Comparison of ENCODE assay signal across 15 cellular contexts in genomic region chr4:38968668-38969067, GRCh38.
DNase-seq lines count a peak whose midpoint lies in the region.
"Had no signal": no experiment of that assay in that cellular context is flagged by ENCODE, and none has a peak within 500 bp of the region (broad histone marks: within the 10 kb centered on the region; RNA-seq: fewer than 3 reads in every experiment).

No MANE protein-coding gene starts in this region.

- peaks cover 25% of the 10 kb centered on the region for H3K4me1 Mint-ChIP-seq in activated CD4-positive, alpha-beta T cell treated with anti-CD3 and anti-CD28 coated beads, Interleukin-2, amount 10 ng/mL, durations not matched to agents 24 days and 14 days
- H3K4me1 Mint-ChIP-seq in activated CD4-positive, alpha-beta T cell treated with anti-CD3 and anti-CD28 coated beads, Interleukin-2, amount 10 ng/mL, durations not matched to agents 7 days and 5 days, result peaks cover 5% of the 10 kb centered on the region
- H3K4me1 Mint-ChIP-seq in activated T-helper 1 cell treated with anti-CD3 and anti-CD28 coated beads, Interleukin-12 subunit alpha, Interleukin-12 subunit beta, Interleukin-2, Interleukin-4 antibody, amounts not matched to agents 30 ng/mL and 10 ng/mL and 1 ng/mL, durations not matched to agents 14 hours and 24 hours and 36 hours (ENCODE audit: low read depth), result peaks cover 33% of the 10 kb centered on the region

- H3K27me3 Mint-ChIP-seq in activated CD4-positive, alpha-beta T cell treated with anti-CD3 and anti-CD28 coated beads, Interleukin-2, amount 10 ng/mL, durations not matched to agents 24 days and 14 days, result no peaks in the 10 kb centered on the region
- no peaks in the 10 kb centered on the region for H3K27me3 Mint-ChIP-seq in activated CD4-positive, alpha-beta T cell treated with anti-CD3 and anti-CD28 coated beads, Interleukin-2, amount 10 ng/mL, durations not matched to agents 7 days and 5 days
- no peaks in the 10 kb centered on the region for H3K27me3 Mint-ChIP-seq in activated T-helper 1 cell treated with anti-CD3 and anti-CD28 coated beads, Interleukin-12 subunit alpha, Interleukin-12 subunit beta, Interleukin-2, Interleukin-4 antibody, amounts not matched to agents 30 ng/mL and 10 ng/mL and 1 ng/mL, durations not matched to agents 14 hours and 24 hours and 36 hours (ENCODE audit: insufficient read depth)
- H3K27me3 Mint-ChIP-seq: CD4-positive, CD25-positive, alpha-beta regulatory T cell had no signal

- intact Hi-C loops in activated CD4-positive, alpha-beta T cell treated with anti-CD3 and anti-CD28 coated beads, Interleukin-2, amount 10 ng/mL, durations not matched to agents 24 days and 14 days (cut with micrococcal nuclease), result no loop called here
- intact Hi-C loops in activated T-helper 1 cell treated with anti-CD3 and anti-CD28 coated beads, Interleukin-12 subunit alpha, Interleukin-12 subunit beta, Interleukin-2, Interleukin-4 antibody, amounts not matched to agents 30 ng/mL and 10 ng/mL and 1 ng/mL, durations not matched to agents 14 hours and 24 hours and 36 hours (cut with micrococcal nuclease), result no loop called here

- peak overlapping the region; percentile 29 for H2BK15ac ChIP-seq in mesenchymal stem cell (ENCODE audit: low read depth, poor library complexity, severe bottlenecking)

- H2BK5ac ChIP-seq in mesenchymal stem cell (ENCODE audit: low read depth, low read length, poor library complexity, severe bottlenecking), result no peak overlapping the region

- DNase-seq in activated CD4-positive, alpha-beta T cell treated with anti-CD3 and anti-CD28 coated beads, Interleukin-2, amount 10 ng/mL, durations not matched to agents 24 days and 14 days, result no peak
- no peak for DNase-seq in activated CD4-positive, alpha-beta T cell treated with anti-CD3 and anti-CD28 coated beads, Interleukin-2, amount 10 ng/mL, durations not matched to agents 7 days and 5 days
- no peak for DNase-seq in activated T-helper 1 cell treated with anti-CD3 and anti-CD28 coated beads, Interleukin-12 subunit alpha, Interleukin-12 subunit beta, Interleukin-2, Interleukin-4 antibody, amounts not matched to agents 30 ng/mL and 10 ng/mL and 1 ng/mL, durations not matched to agents 14 hours and 24 hours and 36 hours (ENCODE audit: low spot score)
- DNase-seq in mesenchymal stem cell (no peak), RKO (ENCODE audit: low spot score) (no peak), NCI-H510A (lab: John Stamatoyannopoulos, UW) (no peak), Karpas-422 (no peak)
- DNase-seq: AML-193; CD4-positive, CD25-positive, alpha-beta regulatory T cell; DMS 273 treated with DMSO at 0.1 percent for 48 hours; HCEC 1CT; HFFc6 had no signal

- H2BK120ac ChIP-seq in mesenchymal stem cell (ENCODE audit: low read depth, low read length), result peak overlapping the region; percentile 75

- H3K14ac ChIP-seq in mesenchymal stem cell (ENCODE audit: low read length in 2 of 2), result no peak overlapping the region

- H3K4me1 ChIP-seq in mesenchymal stem cell (ENCODE audit: control insufficient read depth, insufficient read depth, low read depth, low read length) (peaks cover 1% of the 10 kb centered on the region), Karpas-422 (ENCODE audit: low read length) (no peaks in the 10 kb centered on the region)

- H3K27me3 ChIP-seq in mesenchymal stem cell (ENCODE audit: control insufficient read depth in 1 of 2, insufficient read depth in 1 of 2, low read length in 2 of 2), result no peaks in the 10 kb centered on the region
- H3K27me3 ChIP-seq in Karpas-422 (ENCODE audit: low read length), result no peaks in the 10 kb centered on the region
- H3K27me3 ChIP-seq: BLaER1 treated with 17β-estradiol and CSF1 and Interleukin-3, amounts not matched to agents 10 nM and 100 nM had no signal

- no peak overlapping the region for H2AFZ ChIP-seq in mesenchymal stem cell (ENCODE audit: low read depth, low read length)
- H2AFZ ChIP-seq in Karpas-422 (ENCODE audit: low read length), result no peak overlapping the region

- H4K91ac ChIP-seq in mesenchymal stem cell (ENCODE audit: low read length), result no peak overlapping the region

- H3K9me3 ChIP-seq in mesenchymal stem cell (ENCODE audit: control insufficient read depth, low read length), result no peaks in the 10 kb centered on the region
- no peaks in the 10 kb centered on the region for H3K9me3 ChIP-seq in Karpas-422 (ENCODE audit: low read length)

- H2BK12ac ChIP-seq in mesenchymal stem cell (ENCODE audit: low read length in 2 of 2), result peak overlapping the region in 1 of 2 experiments; percentile 96

- H3K27ac Mint-ChIP-seq in activated CD4-positive, alpha-beta T cell treated with anti-CD3 and anti-CD28 coated beads, Interleukin-2, amount 10 ng/mL, durations not matched to agents 24 days and 14 days, result peak overlapping the region; percentile 54
- H3K27ac Mint-ChIP-seq in activated CD4-positive, alpha-beta T cell treated with anti-CD3 and anti-CD28 coated beads, Interleukin-2, amount 10 ng/mL, durations not matched to agents 7 days and 5 days, result no peak overlapping the region
- H3K27ac Mint-ChIP-seq in activated T-helper 1 cell treated with anti-CD3 and anti-CD28 coated beads, Interleukin-12 subunit alpha, Interleukin-12 subunit beta, Interleukin-2, Interleukin-4 antibody, amounts not matched to agents 30 ng/mL and 10 ng/mL and 1 ng/mL, durations not matched to agents 14 hours and 24 hours and 36 hours, result peak overlapping the region; percentile 49

- POLR2A ChIA-PET in activated CD4-positive, alpha-beta T cell treated with anti-CD3 and anti-CD28 coated beads, Interleukin-2, amount 10 ng/mL, durations not matched to agents 7 days and 5 days (lab: Charles Lee), result no interaction called here

- H3K27ac ChIP-seq in mesenchymal stem cell (ENCODE audit: low read length, poor library complexity, severe bottlenecking) (no peak overlapping the region), Karpas-422 (ENCODE audit: low read length) (no peak overlapping the region)
- H3K27ac ChIP-seq: 22Rv1; BLaER1 treated with 17β-estradiol and CSF1 and Interleukin-3, amounts not matched to agents 10 nM and 100 nM; HL-60 had no signal

- no peak overlapping the region for H2AK5ac ChIP-seq in mesenchymal stem cell (ENCODE audit: low read length, severe bottlenecking)

- H3K4me3 Mint-ChIP-seq in activated CD4-positive, alpha-beta T cell treated with anti-CD3 and anti-CD28 coated beads, Interleukin-2, amount 10 ng/mL, durations not matched to agents 24 days and 14 days, result no peak overlapping the region
- H3K4me3 Mint-ChIP-seq in activated CD4-positive, alpha-beta T cell treated with anti-CD3 and anti-CD28 coated beads, Interleukin-2, amount 10 ng/mL, durations not matched to agents 7 days and 5 days, result no peak overlapping the region
- no peak overlapping the region for H3K4me3 Mint-ChIP-seq in activated T-helper 1 cell treated with anti-CD3 and anti-CD28 coated beads, Interleukin-12 subunit alpha, Interleukin-12 subunit beta, Interleukin-2, Interleukin-4 antibody, amounts not matched to agents 30 ng/mL and 10 ng/mL and 1 ng/mL, durations not matched to agents 14 hours and 24 hours and 36 hours
- H3K4me3 Mint-ChIP-seq: CD4-positive, CD25-positive, alpha-beta regulatory T cell; HFFc6 had no signal

- H3K4me3 ChIP-seq in mesenchymal stem cell (ENCODE audit: insufficient read depth in 1 of 2, low read depth in 1 of 2, low read length in 2 of 2) (no peak overlapping the region), Karpas-422 (ENCODE audit: low read length) (no peak overlapping the region)
- H3K4me3 ChIP-seq: BLaER1 treated with 17β-estradiol and CSF1 and Interleukin-3, amounts not matched to agents 10 nM and 100 nM had no signal

- H3K36me3 ChIP-seq in mesenchymal stem cell (ENCODE audit: control insufficient read depth in 1 of 2, insufficient read depth in 2 of 2, low read depth in 1 of 2, low read length in 2 of 2) (no peaks in the 10 kb centered on the region), Karpas-422 (ENCODE audit: insufficient read depth, low read length) (peaks cover 25% of the 10 kb centered on the region)
- H3K36me3 ChIP-seq: BLaER1 treated with 17β-estradiol and CSF1 and Interleukin-3, amounts not matched to agents 10 nM and 100 nM had no signal

- no peaks in the 10 kb centered on the region for H4K20me1 ChIP-seq in Karpas-422 (ENCODE audit: insufficient read depth, low read depth, low read length)
- H4K20me1 ChIP-seq: BLaER1 treated with 17β-estradiol and CSF1 and Interleukin-3, amounts not matched to agents 10 nM and 100 nM had no signal

- CTCF ChIA-PET in activated CD4-positive, alpha-beta T cell treated with anti-CD3 and anti-CD28 coated beads, Interleukin-2, amount 10 ng/mL, durations not matched to agents 7 days and 5 days (lab: Charles Lee), result no interaction called here

- peak overlapping the region in 1 of 2 experiments; percentile 83 for H3K18ac ChIP-seq in mesenchymal stem cell (ENCODE audit: low read depth in 1 of 2, low read length in 2 of 2)

- H3K9ac ChIP-seq in mesenchymal stem cell (ENCODE audit: low read length) (no peak overlapping the region), Karpas-422 (ENCODE audit: low read length) (no peak overlapping the region)
- H3K9ac ChIP-seq: BLaER1 treated with 17β-estradiol and CSF1 and Interleukin-3, amounts not matched to agents 10 nM and 100 nM had no signal

- H3K23ac ChIP-seq in mesenchymal stem cell (ENCODE audit: low read length in 2 of 2), result no peak overlapping the region

- H3K79me1 ChIP-seq in mesenchymal stem cell (replicated peaks; ENCODE audit: low read length, poor library complexity, severe bottlenecking), result no peaks in the 10 kb centered on the region

- no peak overlapping the region for H4K8ac ChIP-seq in mesenchymal stem cell (ENCODE audit: low read length)

- no peaks in the 10 kb centered on the region for H3K79me2 ChIP-seq in Karpas-422 (ENCODE audit: low read length)

- H3K36me3 Mint-ChIP-seq in activated CD4-positive, alpha-beta T cell treated with anti-CD3 and anti-CD28 coated beads, Interleukin-2, amount 10 ng/mL, durations not matched to agents 24 days and 14 days (ENCODE audit: low read depth), result peaks cover 75% of the 10 kb centered on the region
- H3K36me3 Mint-ChIP-seq in activated CD4-positive, alpha-beta T cell treated with anti-CD3 and anti-CD28 coated beads, Interleukin-2, amount 10 ng/mL, durations not matched to agents 7 days and 5 days (ENCODE audit: low read depth), result peaks cover 67% of the 10 kb centered on the region
- H3K36me3 Mint-ChIP-seq in activated T-helper 1 cell treated with anti-CD3 and anti-CD28 coated beads, Interleukin-12 subunit alpha, Interleukin-12 subunit beta, Interleukin-2, Interleukin-4 antibody, amounts not matched to agents 30 ng/mL and 10 ng/mL and 1 ng/mL, durations not matched to agents 14 hours and 24 hours and 36 hours (ENCODE audit: low read depth), result peaks cover 67% of the 10 kb centered on the region

- WGBS in mesenchymal stem cell, result 100% methylated on average over 5 of the region's 5 CpGs

- peak overlapping the region in 1 of 2 experiments; percentile 73 for H3K4ac ChIP-seq in mesenchymal stem cell (ENCODE audit: low read depth in 1 of 2, low read length in 2 of 2)

- no peak overlapping the region for H3K4me2 ChIP-seq in mesenchymal stem cell (ENCODE audit: low read length, poor library complexity, severe bottlenecking)
- no peak overlapping the region for H3K4me2 ChIP-seq in Karpas-422 (ENCODE audit: low read depth, low read length, poor library complexity, severe bottlenecking)
- H3K4me2 ChIP-seq: BLaER1 treated with 17β-estradiol and CSF1 and Interleukin-3, amounts not matched to agents 10 nM and 100 nM had no signal

- no peaks in the 10 kb centered on the region for H3K9me2 ChIP-seq in Karpas-422 (replicated peaks; ENCODE audit: insufficient read depth, low read length)

- peaks cover 23% of the 10 kb centered on the region for H3K9me3 Mint-ChIP-seq in activated CD4-positive, alpha-beta T cell treated with anti-CD3 and anti-CD28 coated beads, Interleukin-2, amount 10 ng/mL, durations not matched to agents 24 days and 14 days
- peaks cover 2% of the 10 kb centered on the region for H3K9me3 Mint-ChIP-seq in activated CD4-positive, alpha-beta T cell treated with anti-CD3 and anti-CD28 coated beads, Interleukin-2, amount 10 ng/mL, durations not matched to agents 7 days and 5 days
- peaks cover 4% of the 10 kb centered on the region for H3K9me3 Mint-ChIP-seq in activated T-helper 1 cell treated with anti-CD3 and anti-CD28 coated beads, Interleukin-12 subunit alpha, Interleukin-12 subunit beta, Interleukin-2, Interleukin-4 antibody, amounts not matched to agents 30 ng/mL and 10 ng/mL and 1 ng/mL, durations not matched to agents 14 hours and 24 hours and 36 hours
- H3K9me3 Mint-ChIP-seq: HFFc6 had no signal
